Comparison of ENCODE assay signal across 29 cellular contexts in genomic region chr20:21224217-21224616, GRCh38.
"Had no signal": no experiment of that assay in that cellular context is flagged by ENCODE, and none has a peak within 500 bp of the region (broad histone marks: within the 10 kb centered on the region; RNA-seq: fewer than 3 reads in every experiment).

No MANE protein-coding gene starts in this region.

- H3K36me3 Mint-ChIP-seq: naive B cell; natural killer cell treated with Interleukin-12 subunit alpha and Interleukin-12 subunit beta and Interleukin-15 and Interleukin-18, amount 100 ng/mL, for 72 hours had no signal

- H3K4me1 Mint-ChIP-seq: nephron progenitor cell had no signal

- H3K27ac Mint-ChIP-seq: naive thymus-derived CD8-positive, alpha-beta T cell; natural killer cell treated with Interleukin-12 subunit alpha and Interleukin-12 subunit beta and Interleukin-15 and Interleukin-18, amount 100 ng/mL, for 72 hours; nephron progenitor cell; stimulated activated memory B cell treated with anti-CD40 and anti-IgM and Interleukin-4, amounts not matched to agents 10 μg/mL and 1 μg/mL and 100 μg/mL, for 72 hours had no signal

- H3K4me1 ChIP-seq: pancreas, prostate gland, spleen, stomach, tibial nerve, upper lobe of left lung, vagina had no signal

- H3K36me3 ChIP-seq: prostate gland, thyroid gland had no signal

- H3K27ac ChIP-seq: pancreas, prostate gland, skin epidermis, spleen, stomach, thoracic aorta, tibial nerve, upper lobe of left lung, vagina had no signal

- H3K9me3 ChIP-seq: pancreas, prostate gland, spleen, stomach, thoracic aorta, thyroid gland, tibial nerve, upper lobe of left lung, vagina had no signal

- H3K4me2 ChIP-seq: smooth muscle cell had no signal

- ATAC-seq: naive thymus-derived CD8-positive, alpha-beta T cell; natural killer cell treated with Interleukin-12 subunit alpha and Interleukin-12 subunit beta and Interleukin-15 and Interleukin-18, amount 100 ng/mL, for 72 hours; pancreas; right cardiac atrium; sciatic nerve; stimulated activated memory B cell treated with anti-CD40 and anti-IgM and Interleukin-4, amounts not matched to agents 10 μg/mL and 1 μg/mL and 100 μg/mL, for 72 hours; stimulated activated naive CD8-positive, alpha-beta T cell treated with anti-CD3 and anti-CD28 coated beads, Interleukin-15, Interleukin-2, amounts not matched to agents 100 U/mL and 50 U/mL, for 24 hours had no signal

- DNase-seq: naive B cell; naive thymus-derived CD8-positive, alpha-beta T cell; nephron progenitor cell; occipital lobe; pancreas; right cardiac atrium; spleen; stimulated activated CD4-positive, alpha-beta T cell treated with anti-CD3 and anti-CD28 coated beads, Interleukin-12 subunit alpha, Interleukin-12 subunit beta, amount 100 ng/mL, for 4 hours; stimulated activated CD4-positive, alpha-beta T cell treated with anti-CD3 and anti-CD28 coated beads, Interleukin-1b, Interleukin-23, amount 100 ng/mL, for 48 hours; stimulated activated CD4-positive, alpha-beta T cell treated with anti-CD3 and anti-CD28 coated beads, Interleukin-4, amount 100 ng/mL, for 1 hour; stimulated activated CD4-positive, alpha-beta T cell treated with anti-CD3 and anti-CD28 coated beads, Interleukin-4, amount 100 ng/mL, for 4 hours; stimulated activated CD8-positive, alpha-beta memory T cell treated with anti-CD3 and anti-CD28 coated beads, Interleukin-4, amount 100 ng/mL, for 48 hours; stimulated activated naive CD4-positive, alpha-beta T cell; stimulated activated naive CD8-positive, alpha-beta T cell treated with anti-CD3 and anti-CD28 coated beads, Interleukin-15, Interleukin-2, amounts not matched to agents 100 U/mL and 50 U/mL, for 24 hours; stomach; thyroid gland; trophoblast cell; upper lobe of left lung had no signal

- H3K9me3 Mint-ChIP-seq: naive B cell; naive thymus-derived CD8-positive, alpha-beta T cell; natural killer cell treated with Interleukin-12 subunit alpha and Interleukin-12 subunit beta and Interleukin-15 and Interleukin-18, amount 100 ng/mL, for 72 hours; nephron progenitor cell; neural crest cell; stimulated activated memory B cell treated with anti-CD40 and anti-IgM and Interleukin-4, amounts not matched to agents 10 μg/mL and 1 μg/mL and 100 μg/mL, for 72 hours had no signal

- H3K27me3 ChIP-seq: pancreas, spleen, stomach, thyroid gland, tibial nerve, upper lobe of left lung, vagina had no signal

- H3K27me3 Mint-ChIP-seq: naive B cell; naive thymus-derived CD8-positive, alpha-beta T cell; natural killer cell treated with Interleukin-12 subunit alpha and Interleukin-12 subunit beta and Interleukin-15 and Interleukin-18, amount 100 ng/mL, for 72 hours; stimulated activated memory B cell treated with anti-CD40 and anti-IgM and Interleukin-4, amounts not matched to agents 10 μg/mL and 1 μg/mL and 100 μg/mL, for 72 hours had no signal

- H3K4me3 ChIP-seq: pancreas, prostate gland, skin epidermis, smooth muscle cell, spleen, stomach, thoracic aorta, tibial nerve, upper lobe of left lung, vagina had no signal

- H3K4me3 Mint-ChIP-seq: naive B cell; naive thymus-derived CD8-positive, alpha-beta T cell; natural killer cell treated with Interleukin-12 subunit alpha and Interleukin-12 subunit beta and Interleukin-15 and Interleukin-18, amount 100 ng/mL, for 72 hours; nephron progenitor cell; neural crest cell; stimulated activated memory B cell treated with anti-CD40 and anti-IgM and Interleukin-4, amounts not matched to agents 10 μg/mL and 1 μg/mL and 100 μg/mL, for 72 hours had no signal

- FAIRE-seq: pancreas, urothelium cell line had no signal
